In genomic region chr19:19997656-19998268, GRCh38 we compare ENCODE assay signal across 8 cellular contexts. TPM values are rescaled to one million over a fixed set of nuclear protein-coding genes. Genes with fewer than 3 reads are reported as not detected.
DNase-seq lines count a peak whose midpoint lies in the region; TF ChIP-seq lines count a peak whose summit lies in the region.

No MANE protein-coding gene starts in this region.

- DNase-seq in BE2C: peak; percentile 38
- DNase-seq in MM.1S: no peak
- peak; percentile 33 for DNase-seq in activated naive CD4-positive, alpha-beta T cell treated with anti-CD3 and anti-CD28 coated beads, Interleukin-2, amount 50 U/mL, for 16 hours
- DNase-seq in immature natural killer cell: peak in 2 of 3 donors; percentile 23 to 30
- peak; percentile 16 for DNase-seq in stimulated activated CD8-positive, alpha-beta memory T cell treated with anti-CD3 and anti-CD28 coated beads, Interleukin-4, amount 100 ng/mL, for 24 hours (ENCODE audit: low read depth)
- DNase-seq in RWPE1 (ENCODE audit: low spot score): no peak
- no peak for DNase-seq in NCI-H2107 treated with DMSO at 0.1 percent for 48 hours (lab: John Stamatoyannopoulos, UW; ENCODE audit: unreplicated experiment)
- DNase-seq in NK-92 (lab: John Stamatoyannopoulos, UW; ENCODE audit: unreplicated experiment): no peak

- H3K9me3 Mint-ChIP-seq in immature natural killer cell: peaks cover 0 to 16% (median 4%) of the 10 kb centered on the region in 6 donors

- no peaks in the 10 kb centered on the region for H3K9me2 ChIP-seq in MM.1S (replicated peaks; ENCODE audit: insufficient read depth, low read length)

- no peaks in the 10 kb centered on the region for H3K36me3 ChIP-seq in BE2C
- H3K36me3 ChIP-seq in MM.1S (replicated peaks; ENCODE audit: insufficient read depth, low read length): no peaks in the 10 kb centered on the region

- no peak overlapping the region for H3K4me2 ChIP-seq in MM.1S (ENCODE audit: low read depth, low read length)

- H3K36me3 Mint-ChIP-seq in immature natural killer cell: peaks cover 0 to 5% (median 4%) of the 10 kb centered on the region in 3 donors

- H3K4me1 ChIP-seq in BE2C (no peaks in the 10 kb centered on the region), MM.1S (ENCODE audit: low read length) (no peaks in the 10 kb centered on the region)

- H3K9me3 ChIP-seq in BE2C: no peaks in the 10 kb centered on the region; the same call in 1 of the 2 replicates
- no peaks in the 10 kb centered on the region for H3K9me3 ChIP-seq in MM.1S (replicated peaks; ENCODE audit: insufficient read depth, low read length)

- H3K27ac ChIP-seq in MM.1S (ENCODE audit: low read length): no peak overlapping the region
- H3K27ac ChIP-seq in RWPE1: no peak overlapping the region

- no peaks in the 10 kb centered on the region for H3K27me3 Mint-ChIP-seq in immature natural killer cell (ENCODE audit: low read depth in 3 of 3)

- H2AFZ ChIP-seq in MM.1S (ENCODE audit: low read length): no peak overlapping the region

- H3K4me3 Mint-ChIP-seq in immature natural killer cell: no peak overlapping the region

- no peak overlapping the region for H3K9ac ChIP-seq in MM.1S (ENCODE audit: low read length)

- no peaks in the 10 kb centered on the region for H3K79me2 ChIP-seq in MM.1S (ENCODE audit: low read length)

- no peaks in the 10 kb centered on the region for H3K4me1 Mint-ChIP-seq in immature natural killer cell

- no peaks in the 10 kb centered on the region for H4K20me1 ChIP-seq in MM.1S (ENCODE audit: insufficient read depth, low read length)

- POLR2A ChIA-PET in RWPE1 (lab: Yijun Ruan, JAX; ENCODE audit: low non-redundant PET): no interaction called here

- H3K4me3 ChIP-seq in BE2C (ENCODE audit: low read depth, low read length): no peak overlapping the region
- H3K4me3 ChIP-seq in MM.1S (ENCODE audit: low read length): no peak overlapping the region

- H3K27ac Mint-ChIP-seq in immature natural killer cell: no peak overlapping the region

- CTCF ChIA-PET in RWPE1 (lab: Yijun Ruan, JAX): interaction anchor here (0.6 kb wide), 2 partner anchors 17 to 252 kb away, joined by 4 to 8 read pairs; no protein-coding TSS in a partner anchor

- no peaks in the 10 kb centered on the region for H3F3A ChIP-seq in MM.1S (ENCODE audit: insufficient read depth, low read length)

- TF ChIP-seq CTCF in BE2C (IDR thresholded peaks at IDR 0.05; ENCODE audit: low read depth, low read length): peak; percentile 81
- peak; percentile 52 for TF ChIP-seq CTCF in MM.1S (IDR thresholded peaks at IDR 0.05; ENCODE audit: low read length)
- no peak for TF ChIP-seq CTCF in RWPE1 (conservative IDR thresholded peaks at IDR 0.05; ENCODE audit: low read depth)

- H3K27me3 ChIP-seq in BE2C (no peaks in the 10 kb centered on the region), MM.1S (replicated peaks; ENCODE audit: insufficient read depth, low read length) (no peaks in the 10 kb centered on the region)

RNA-seq across cellular contexts. Expression of gene ZNF682, which starts 41.5 kb away (rescaled TPM):
- 1.4 TPM for polyA plus RNA-seq in BE2C (2012; ENCODE audit: insufficient read depth, insufficient read length, low read depth)
- polyA plus RNA-seq in immature natural killer cell: 1 to 10 TPM in 2 of 3 donors, not detected in 1; 3.3 to 3.5 TPM

Comparison
In these comparisons a context has a peak if more than half of its experiments do, and no peak if none do; other contexts are left out.
1. DNase-seq: peak in BE2C (single experiment), activated naive CD4-positive, alpha-beta T cell treated with anti-CD3 and anti-CD28 coated beads, Interleukin-2, amount 50 U/mL, for 16 hours (single experiment), immature natural killer cell (2 of 3) and stimulated activated CD8-positive, alpha-beta memory T cell treated with anti-CD3 and anti-CD28 coated beads, Interleukin-4, amount 100 ng/mL, for 24 hours (single experiment); none in MM.1S (single experiment), RWPE1 (single experiment), NCI-H2107 treated with DMSO at 0.1 percent for 48 hours (single experiment) and NK-92 (single experiment).